Comparison of ENCODE assay signal across 9 cellular contexts in genomic region chr16:90041896-90042473, GRCh38. TPM values are rescaled to one million over a fixed set of nuclear protein-coding genes. Genes with fewer than 3 reads are reported as not detected.
"Had no signal": no experiment of that assay in that cellular context is flagged by ENCODE, and none has a peak within 500 bp of the region (broad histone marks: within the 10 kb centered on the region; RNA-seq: fewer than 3 reads in every experiment).

No MANE protein-coding gene starts in this region.

- ATAC-seq: GM23338, HCT116, K562 had no signal

- H3K4me3 ChIP-seq: GM23338, HAP-1, K562 had no signal

- DNase-seq: HFFc6, IMR-90, KG1 had no signal

RNA-seq across cellular contexts. Expression of gene PRDM7, which starts 35.1 kb away (rescaled TPM):
- total RNA-seq: GM23338, H1, HFFc6, HT-29, IMR-90, K562 had no signal
